ENCODE assay signal across 17 cellular contexts in the genomic region with DNA sequence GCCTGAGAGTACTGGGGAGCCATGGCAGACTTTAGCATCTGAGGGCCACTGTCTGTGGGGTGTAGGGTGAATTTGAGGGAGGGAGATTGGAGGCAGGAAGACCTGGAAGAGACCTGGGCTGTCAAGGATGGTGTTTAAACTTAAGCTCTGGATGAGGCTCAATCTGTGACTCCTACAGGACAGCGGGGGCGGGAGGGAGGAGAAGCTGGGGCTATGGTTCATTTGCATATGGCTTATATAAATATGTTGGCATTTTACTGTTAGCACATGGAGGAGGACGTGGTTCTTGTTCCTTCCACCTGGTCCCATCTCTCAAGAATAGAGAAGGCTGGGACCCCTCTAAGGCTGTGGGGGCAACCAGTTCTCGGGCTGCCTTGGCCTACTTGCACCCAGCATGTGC.
"Had no signal": no experiment of that assay in that cellular context is flagged by ENCODE, and none has a peak within 500 bp of the region (broad histone marks: within the 10 kb centered on the region; RNA-seq: fewer than 3 reads in every experiment).

No MANE protein-coding gene starts in this region.

- H3K36me3 Mint-ChIP-seq: activated naive CD4-positive, alpha-beta T cell treated with anti-CD3 and anti-CD28 coated beads, Interleukin-2, amount 10 ng/mL, durations not matched to agents 7 days and 5 days; WTC11 had no signal

- H3K27me3 ChIP-seq: body of pancreas, right atrium auricular region, testis had no signal

- H3K4me3 ChIP-seq: body of pancreas, right atrium auricular region, skin epidermis, testis had no signal

- ATAC-seq: body of pancreas, left ventricle myocardium superior, WTC11 had no signal

- H3K27ac ChIP-seq: body of pancreas, right atrium auricular region, skin epidermis, testis had no signal

- H3K9me3 ChIP-seq: body of pancreas, right atrium auricular region, testis had no signal

- H3K27ac Mint-ChIP-seq: activated CD4-positive, alpha-beta T cell treated with anti-CD3 and anti-CD28 coated beads, Interleukin-2, amount 10 ng/mL, durations not matched to agents 24 days and 14 days; activated T-helper 2 cell treated with anti-CD3 and anti-CD28 coated beads, Interferon-gamma antibody, Interleukin-2, Interleukin-4, amounts not matched to agents 10 μg/mL and 5 μg/mL and 100 μg/mL, durations not matched to agents 14 hours and 24 hours and 36 hours; dendritic cell treated with granulocyte-macrophage colony-stimulating factor and Interleukin-4, amounts not matched to agents 40 ng/mL and 50 ng/mL, for 4 days; nephron; progenitor cell of endocrine pancreas; stimulated activated naive CD8-positive, alpha-beta T cell treated with anti-CD3 and anti-CD28 coated beads, Interleukin-15, Interleukin-2, amounts not matched to agents 100 ng/mL and 50 ng/mL, for 24 hours; T-helper 17 cell; WTC11 had no signal

- H3K36me3 ChIP-seq: right atrium auricular region had no signal

- H3K4me3 Mint-ChIP-seq: activated CD4-positive, alpha-beta T cell treated with anti-CD3 and anti-CD28 coated beads, Interleukin-2, amount 10 ng/mL, durations not matched to agents 24 days and 14 days; activated naive CD4-positive, alpha-beta T cell treated with anti-CD3 and anti-CD28 coated beads, Interleukin-2, amount 10 ng/mL, durations not matched to agents 7 days and 5 days; dendritic cell treated with granulocyte-macrophage colony-stimulating factor and Interleukin-4, amounts not matched to agents 40 ng/mL and 50 ng/mL, for 4 days; stimulated activated naive CD8-positive, alpha-beta T cell treated with anti-CD3 and anti-CD28 coated beads, Interleukin-15, Interleukin-2, amounts not matched to agents 100 ng/mL and 50 ng/mL, for 24 hours; T-helper 17 cell; WTC11 had no signal

- H3K9me3 Mint-ChIP-seq: activated CD4-positive, alpha-beta T cell treated with anti-CD3 and anti-CD28 coated beads, Interleukin-2, amount 10 ng/mL, durations not matched to agents 24 days and 14 days; activated naive CD4-positive, alpha-beta T cell treated with anti-CD3 and anti-CD28 coated beads, Interleukin-2, amount 10 ng/mL, durations not matched to agents 7 days and 5 days; activated T-helper 2 cell treated with anti-CD3 and anti-CD28 coated beads, Interferon-gamma antibody, Interleukin-2, Interleukin-4, amounts not matched to agents 10 μg/mL and 5 μg/mL and 100 μg/mL, durations not matched to agents 14 hours and 24 hours and 36 hours; dendritic cell treated with granulocyte-macrophage colony-stimulating factor and Interleukin-4, amounts not matched to agents 40 ng/mL and 50 ng/mL, for 4 days; nephron; stimulated activated naive CD8-positive, alpha-beta T cell treated with anti-CD3 and anti-CD28 coated beads, Interleukin-15, Interleukin-2, amounts not matched to agents 100 ng/mL and 50 ng/mL, for 24 hours; WTC11 had no signal

- DNase-seq: amniotic stem cell, foreskin fibroblast, left ventricle myocardium superior, mesenchymal stem cell, T-helper 17 cell, testis had no signal
